ENCODE assay signal across 18 cellular contexts in genomic region chr11:46222485-46223251, GRCh38. TPM values are rescaled to one million over a fixed set of nuclear protein-coding genes. Genes with fewer than 3 reads are reported as not detected.
A peak's percentile ranks its signal among the peaks of the same experiment; 100 is the strongest.
DNase-seq lines count a peak whose midpoint lies in the region; ATAC-seq and TF ChIP-seq lines count a peak whose summit lies in the region.
"Had no signal": no experiment of that assay in that cellular context is flagged by ENCODE, and none has a peak within 500 bp of the region (broad histone marks: within the 10 kb centered on the region; RNA-seq: fewer than 3 reads in every experiment).

No MANE protein-coding gene starts in this region.

- H3K9ac ChIP-seq in DND-41 (ENCODE audit: low read depth, low read length), result no peak overlapping the region
- H3K9ac ChIP-seq in Loucy (ENCODE audit: low read depth, low read length, poor library complexity, severe bottlenecking), result no peak overlapping the region
- H3K9ac ChIP-seq in mesendoderm (ENCODE audit: low read length), result no peak overlapping the region

- peaks cover 20% of the 10 kb centered on the region for H3K27me3 Mint-ChIP-seq in activated naive CD8-positive, alpha-beta T cell treated with anti-CD3 and anti-CD28 coated beads, Interleukin-2, amount 50 U/mL, for 24 hours

- TF ChIP-seq POLR2A in spleen (IDR thresholded peaks at IDR 0.05), result no peak

- H3K4ac ChIP-seq in mesendoderm (ENCODE audit: low read depth, low read length), result no peak overlapping the region

- H3K4me1 Mint-ChIP-seq in activated naive CD8-positive, alpha-beta T cell treated with anti-CD3 and anti-CD28 coated beads, Interleukin-2, amount 50 U/mL, for 24 hours, result no peaks in the 10 kb centered on the region
- H3K4me1 Mint-ChIP-seq: CD4-positive, alpha-beta memory T cell had no signal

- H2AK5ac ChIP-seq in mesendoderm (ENCODE audit: low read length), result no peak overlapping the region

- no peak overlapping the region for H3K4me3 ChIP-seq in DND-41 (ENCODE audit: low read depth in 1 of 2, low read length in 2 of 2)
- no peak overlapping the region for H3K4me3 ChIP-seq in Loucy (ENCODE audit: low read length, poor library complexity, severe bottlenecking)
- no peak overlapping the region for H3K4me3 ChIP-seq in astrocyte of the spinal cord (ENCODE audit: low read depth, low read length)
- no peak overlapping the region for H3K4me3 ChIP-seq in mesendoderm (ENCODE audit: low read length)
- H3K4me3 ChIP-seq in spleen, result no peak overlapping the region
- H3K4me3 ChIP-seq: left ventricle myocardium inferior had no signal

- no peak overlapping the region for H3K27ac Mint-ChIP-seq in activated naive CD8-positive, alpha-beta T cell treated with anti-CD3 and anti-CD28 coated beads, Interleukin-2, amount 50 U/mL, for 24 hours

- no peak overlapping the region for H3K23ac ChIP-seq in mesendoderm (ENCODE audit: low read length)

- no peaks in the 10 kb centered on the region for H3K9me2 ChIP-seq in Loucy (replicated peaks; ENCODE audit: low read depth, low read length)

- no peaks in the 10 kb centered on the region for H3K36me3 Mint-ChIP-seq in activated naive CD8-positive, alpha-beta T cell treated with anti-CD3 and anti-CD28 coated beads, Interleukin-2, amount 50 U/mL, for 24 hours (ENCODE audit: low read depth)
- H3K36me3 Mint-ChIP-seq: CD4-positive, alpha-beta memory T cell had no signal

- intact Hi-C loops in spleen (cut with DNase I; ENCODE audit: low total_unique reads), result no loop called here

- H3K4me1 ChIP-seq in DND-41 (ENCODE audit: insufficient read depth, low read length), result no peaks in the 10 kb centered on the region
- no peaks in the 10 kb centered on the region for H3K4me1 ChIP-seq in Loucy (ENCODE audit: insufficient read depth, low read length, poor library complexity, severe bottlenecking)
- no peaks in the 10 kb centered on the region for H3K4me1 ChIP-seq in mesendoderm (ENCODE audit: control insufficient read depth, low read depth, low read length)
- H3K4me1 ChIP-seq in spleen, result peaks cover 0 to 8% (median 0%) of the 10 kb centered on the region in 6 donors
- H3K4me1 ChIP-seq: left ventricle myocardium inferior had no signal

- H4K8ac ChIP-seq in mesendoderm (ENCODE audit: low read depth, low read length), result no peak overlapping the region

- no peak overlapping the region for H3K4me3 Mint-ChIP-seq in activated naive CD8-positive, alpha-beta T cell treated with anti-CD3 and anti-CD28 coated beads, Interleukin-2, amount 50 U/mL, for 24 hours
- H3K4me3 Mint-ChIP-seq: CD4-positive, alpha-beta memory T cell; neural crest cell had no signal

- in situ Hi-C loops in astrocyte of the spinal cord (cut with HindIII; ENCODE audit: low sequenced_read_pairs), result no loop called here

- H3K27me3 ChIP-seq in DND-41 (ENCODE audit: insufficient read depth, low read length, poor library complexity) (no peaks in the 10 kb centered on the region), Loucy (ENCODE audit: insufficient read depth, low read length, poor library complexity, severe bottlenecking) (no peaks in the 10 kb centered on the region), mesendoderm (ENCODE audit: insufficient read depth, low read length, poor library complexity) (no peaks in the 10 kb centered on the region), spleen (replicated peaks in 1 of 7) (peaks cover 0 to 8% (median 0%) of the 10 kb centered on the region in 7 donors)

- no peak overlapping the region for H3K4me2 ChIP-seq in DND-41 (ENCODE audit: insufficient read depth, low read length)
- H3K4me2 ChIP-seq in Loucy (ENCODE audit: low read depth, low read length, poor library complexity, severe bottlenecking), result no peak overlapping the region
- H3K4me2 ChIP-seq in mesendoderm (ENCODE audit: low read length), result no peak overlapping the region

- DNase-seq in DND-41, result peak; percentile 26
- DNase-seq in astrocyte of the spinal cord (ENCODE audit: low read depth, low spot score), result no peak
- DNase-seq in mesendoderm, result peak; percentile 51
- DNase-seq in activated naive CD8-positive, alpha-beta T cell treated with anti-CD3 and anti-CD28 coated beads, Interleukin-2, amount 50 U/mL, for 24 hours, result no peak
- DNase-seq in spleen, result no peak
- DNase-seq in AG08395 (ENCODE audit: low spot score), result no peak
- no peak for DNase-seq in occipital lobe (lab: John Stamatoyannopoulos, UW)
- DNase-seq: activated CD4-positive, alpha-beta T cell treated with anti-CD3 and anti-CD28 coated beads for 1 hour; activated T-cell treated with anti-CD3 and anti-CD28 coated beads for 4 hours; CD4-positive, alpha-beta memory T cell; hippocampal formation; Kasumi-1; left ventricle myocardium inferior; NCI-H2171 treated with DMSO at 0.1 percent for 48 hours; stimulated activated naive CD4-positive, alpha-beta T cell; SW 1271 had no signal

- H3K56ac ChIP-seq in mesendoderm (ENCODE audit: low read length), result no peak overlapping the region

- TF ChIP-seq CTCF in DND-41 (IDR thresholded peaks at IDR 0.05; ENCODE audit: borderline replicate concordance, extremely low read depth, low read length, poor library complexity, severe bottlenecking) (peak; percentile 6), Loucy (conservative IDR thresholded peaks at IDR 0.05; ENCODE audit: low read length) (no peak), astrocyte of the spinal cord (IDR thresholded peaks at IDR 0.05; ENCODE audit: low read depth, low read length) (peak; percentile 3), spleen (IDR thresholded peaks at IDR 0.05 in 8 of 11, conservative IDR thresholded peaks at IDR 0.05 in 3 of 11) (no peak)

- peak; percentile 64 for ATAC-seq in DND-41 (ENCODE audit: insufficient read depth, low read depth)
- ATAC-seq in activated naive CD8-positive, alpha-beta T cell treated with anti-CD3 and anti-CD28 coated beads, Interleukin-2, amount 50 U/mL, for 24 hours, result no peak

- no peak overlapping the region for H2AFZ ChIP-seq in DND-41 (ENCODE audit: low read depth, low read length)
- peak overlapping the region; percentile 83 for H2AFZ ChIP-seq in Loucy (ENCODE audit: low read length)

- H3K79me1 ChIP-seq in mesendoderm (ENCODE audit: low read length), result no peaks in the 10 kb centered on the region

- H3K27ac ChIP-seq in DND-41 (ENCODE audit: low read length) (no peak overlapping the region), mesendoderm (ENCODE audit: low read depth, low read length) (no peak overlapping the region), spleen (no peak overlapping the region)
- H3K27ac ChIP-seq: left ventricle myocardium inferior had no signal

- H2BK15ac ChIP-seq in mesendoderm (replicated peaks; ENCODE audit: low read depth), result no peak overlapping the region

- H2BK5ac ChIP-seq in mesendoderm (ENCODE audit: low read length), result no peak overlapping the region

- no peak overlapping the region for H4K5ac ChIP-seq in mesendoderm (ENCODE audit: low read length)

- H3F3A ChIP-seq in Loucy (ENCODE audit: low read depth), result no peaks in the 10 kb centered on the region

- no peak overlapping the region for H2BK120ac ChIP-seq in mesendoderm (ENCODE audit: low read depth, low read length)

- H3K36me3 ChIP-seq in DND-41 (ENCODE audit: insufficient read depth, low read length) (no peaks in the 10 kb centered on the region), Loucy (ENCODE audit: insufficient read depth, low read length) (no peaks in the 10 kb centered on the region), mesendoderm (ENCODE audit: control insufficient read depth, insufficient read depth, low read length) (no peaks in the 10 kb centered on the region), spleen (no peaks in the 10 kb centered on the region)
- H3K36me3 ChIP-seq: left ventricle myocardium inferior had no signal

- no CpG with 5 or more reads among the region's 5 CpGs for WGBS in mesendoderm (ENCODE audit: extremely low coverage, insufficient coverage, low lambda C conversion rate)
- 62 to 75% (median 70%) methylated on average over 5 of the region's 5 CpGs for WGBS in spleen, 5 donors

- H3K79me2 ChIP-seq in DND-41 (ENCODE audit: insufficient read depth, low read length) (no peaks in the 10 kb centered on the region), Loucy (ENCODE audit: insufficient read depth, low read length) (no peaks in the 10 kb centered on the region), mesendoderm (ENCODE audit: control insufficient read depth, insufficient read depth, low read length) (no peaks in the 10 kb centered on the region)

- H4K20me1 ChIP-seq in DND-41 (ENCODE audit: insufficient read depth, low read length) (no peaks in the 10 kb centered on the region), Loucy (ENCODE audit: insufficient read depth, low read length, poor library complexity, severe bottlenecking) (no peaks in the 10 kb centered on the region)

- no peaks in the 10 kb centered on the region for H3K9me3 Mint-ChIP-seq in activated naive CD8-positive, alpha-beta T cell treated with anti-CD3 and anti-CD28 coated beads, Interleukin-2, amount 50 U/mL, for 24 hours
- H3K9me3 Mint-ChIP-seq: CD4-positive, alpha-beta memory T cell; neural crest cell had no signal

- H3K9me3 ChIP-seq in DND-41 (ENCODE audit: insufficient read depth, low read length, severe bottlenecking) (no peaks in the 10 kb centered on the region), Loucy (ENCODE audit: insufficient read depth, low read depth, low read length) (no peaks in the 10 kb centered on the region), spleen (no peaks in the 10 kb centered on the region)
- H3K9me3 ChIP-seq: left ventricle myocardium inferior had no signal

- no peak overlapping the region for H3K18ac ChIP-seq in mesendoderm (ENCODE audit: low read length)

RNA-seq across cellular contexts. Expression of gene CREB3L1, which starts 54.8 kb away (rescaled TPM):
- 12.5 TPM for polyA plus RNA-seq in mesendoderm (2013, experiment 1 of 2)
- polyA plus RNA-seq in mesendoderm (2013, experiment 2 of 2), result 13.8 TPM
- total RNA-seq in spleen (1 to 10 TPM; 2.0 to 8.9 (median 5.0) TPM), occipital lobe (1.2 TPM)
- polyA plus RNA-seq in spleen, result 1 to 10 TPM in 2 of 3 donors, under 1 TPM in 1; 0.28 to 1.4 (median 1.1) TPM
- total RNA-seq: CD4-positive, alpha-beta memory T cell had no signal
- polyA plus RNA-seq: CD4-positive, alpha-beta memory T cell had no signal

Comparison
In these comparisons a context has a peak if more than half of its experiments do, and no peak if none do; other contexts are left out.
1. DNase-seq: peak in DND-41 (single experiment) and mesendoderm (single experiment); none in astrocyte of the spinal cord (single experiment), activated naive CD8-positive, alpha-beta T cell treated with anti-CD3 and anti-CD28 coated beads, Interleukin-2, amount 50 U/mL, for 24 hours (single experiment), spleen (single experiment), AG08395 (single experiment) and occipital lobe (single experiment).
2. CTCF ChIP-seq: peak in DND-41 (single experiment) and astrocyte of the spinal cord (single experiment); none in Loucy (single experiment) and spleen (0 of 11).